ENCODE assay signal across 14 cellular contexts in the genomic region with DNA sequence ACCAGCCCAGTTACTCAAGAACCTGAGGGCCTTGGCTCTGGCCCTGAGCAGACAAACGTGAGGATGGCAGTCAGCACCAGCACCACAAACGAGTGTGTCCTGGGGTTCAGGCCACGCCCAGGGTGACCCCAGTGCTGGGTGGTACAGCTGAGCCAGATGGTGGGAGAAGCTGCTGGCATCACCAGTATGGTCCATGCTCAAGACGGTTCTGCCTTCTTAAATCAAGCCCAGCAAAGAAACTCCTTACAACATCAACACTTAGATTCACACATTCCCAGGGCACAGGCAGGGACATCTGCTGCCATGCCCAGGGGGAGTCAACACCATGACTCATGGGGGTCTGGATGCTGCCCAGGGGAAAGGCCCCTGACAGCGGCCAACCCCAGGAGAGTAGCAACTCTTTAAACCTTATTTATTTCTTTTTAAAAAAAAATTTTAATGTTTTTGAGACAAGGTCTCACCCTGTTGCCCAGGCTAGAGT.
"Had no signal": no experiment of that assay in that cellular context is flagged by ENCODE, and none has a peak within 500 bp of the region (broad histone marks: within the 10 kb centered on the region; RNA-seq: fewer than 3 reads in every experiment).

No MANE protein-coding gene starts in this region.

- H3K27ac ChIP-seq: esophagus muscularis mucosa, psoas muscle, transverse colon had no signal

- H3K9me3 ChIP-seq: esophagus muscularis mucosa, psoas muscle, transverse colon had no signal

- H3K27me3 ChIP-seq: esophagus muscularis mucosa, transverse colon had no signal

- H3K4me3 Mint-ChIP-seq: activated CD8-positive, alpha-beta T cell treated with anti-CD3 and anti-CD28 coated beads for 36 hours; activated naive CD8-positive, alpha-beta T cell; naive thymus-derived CD4-positive, alpha-beta T cell had no signal

- H3K9me3 Mint-ChIP-seq: activated CD8-positive, alpha-beta T cell treated with anti-CD3 and anti-CD28 coated beads for 36 hours; naive thymus-derived CD4-positive, alpha-beta T cell had no signal

- H3K4me3 ChIP-seq: esophagus muscularis mucosa, psoas muscle, transverse colon had no signal

- H3K27ac Mint-ChIP-seq: activated CD8-positive, alpha-beta T cell treated with anti-CD3 and anti-CD28 coated beads for 36 hours; activated naive CD8-positive, alpha-beta T cell had no signal

- H3K27me3 Mint-ChIP-seq: activated CD8-positive, alpha-beta T cell treated with anti-CD3 and anti-CD28 coated beads for 36 hours; activated naive CD8-positive, alpha-beta T cell; naive thymus-derived CD4-positive, alpha-beta T cell had no signal

- DNase-seq: activated CD4-positive, CD25-positive, alpha-beta regulatory T cell treated with anti-CD3 and anti-CD28 coated beads, Interleukin-2, amount 50 U/mL, for 72 hours; activated CD8-positive, alpha-beta T cell treated with anti-CD3 and anti-CD28 coated beads for 36 hours; activated gamma-delta T cell; activated T-cell treated with anti-CD3 and anti-CD28 coated beads for 4 hours; foreskin melanocyte; psoas muscle; stimulated activated CD4-positive, alpha-beta T cell treated with anti-CD3 and anti-CD28 coated beads, Interleukin-15, amount 100 ng/mL, for 24 hours; stimulated activated CD4-positive, alpha-beta T cell treated with anti-CD3 and anti-CD28 coated beads, Interleukin-4, amount 100 ng/mL, for 24 hours; T-helper 9 cell; transverse colon had no signal

- ATAC-seq: activated CD8-positive, alpha-beta T cell treated with anti-CD3 and anti-CD28 coated beads for 36 hours; left colon; naive thymus-derived CD4-positive, alpha-beta T cell had no signal
